Comparison of ENCODE assay signal across 1 cellular context in genomic region chr5:53239301-53239990, GRCh38.
TF ChIP-seq lines count a peak whose summit lies in the region.

No MANE protein-coding gene starts in this region.

TF ChIP-seq in IMR-90, 13 proteins besides CTCF, POLR2A, EP300 and RAD21 (continued from another document):
- TF ChIP-seq MAZ (IDR thresholded peaks at IDR 0.05; ENCODE audit: borderline replicate concordance, low read depth, low read length) (no peak), FOS (IDR thresholded peaks at IDR 0.05; ENCODE audit: low read depth, low read length) (no peak)
